In the genomic region with DNA sequence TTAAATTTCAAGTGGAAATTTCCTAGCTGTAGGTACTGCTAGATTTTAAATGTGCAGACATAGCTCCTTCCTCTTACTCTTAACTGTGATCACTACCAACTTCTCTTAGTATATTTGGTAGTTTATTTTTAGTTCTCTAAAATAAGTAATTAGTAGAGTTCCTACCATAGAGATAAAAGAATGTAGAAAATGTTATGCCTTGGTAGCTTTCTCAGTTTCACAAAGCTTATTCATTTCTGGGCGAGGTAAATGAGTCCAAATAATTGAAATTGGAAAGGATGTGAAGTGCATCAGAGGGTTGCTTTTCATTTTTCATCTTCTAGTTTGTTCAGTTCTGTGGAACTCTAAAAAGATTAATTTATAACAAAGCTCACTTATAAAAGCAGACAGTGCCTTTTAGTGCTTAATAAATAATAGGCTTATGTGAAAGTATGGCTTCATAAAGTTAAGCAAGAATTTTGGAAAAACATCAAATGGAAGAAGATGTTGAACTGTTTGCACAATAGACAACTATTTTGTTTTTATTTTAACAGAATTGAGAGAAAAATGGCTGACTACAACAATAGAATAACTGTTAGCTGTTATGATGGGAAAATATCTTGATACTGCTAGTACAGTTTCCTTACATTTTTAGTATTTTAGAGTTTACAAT, we compare ENCODE assay signal across 13 cellular contexts.
DNase-seq lines count a peak whose midpoint lies in the region; ATAC-seq and TF ChIP-seq lines count a peak whose summit lies in the region.
"Had no signal": no experiment of that assay in that cellular context is flagged by ENCODE, and none has a peak within 500 bp of the region (broad histone marks: within the 10 kb centered on the region; RNA-seq: fewer than 3 reads in every experiment).

No MANE protein-coding gene starts in this region.

- TF ChIP-seq EP300 in stomach (IDR thresholded peaks at IDR 0.05), result no peak

- H3K9me3 ChIP-seq in stomach, result no peaks in the 10 kb centered on the region
- H3K9me3 ChIP-seq: esophagus muscularis mucosa had no signal

- TF ChIP-seq POLR2A in stomach (IDR thresholded peaks at IDR 0.05), result no peak

- no peaks in the 10 kb centered on the region for H3K27me3 Mint-ChIP-seq in stimulated activated naive CD8-positive, alpha-beta T cell treated with anti-CD3 and anti-CD28 coated beads, Interleukin-15, amount 100 ng/mL, for 72 hours
- H3K27me3 Mint-ChIP-seq: T-helper 17 cell had no signal

- 60 to 94% (median 70%) methylated on average over 1 of the region's 1 CpG for WGBS in stomach, 5 donors

- H3K27ac ChIP-seq in stomach, result no peak overlapping the region

- TF ChIP-seq CTCF in stomach (IDR thresholded peaks at IDR 0.05), result no peak

- no peak overlapping the region for H3K4me3 ChIP-seq in stomach
- H3K4me3 ChIP-seq: esophagus muscularis mucosa had no signal

- ATAC-seq in activated naive CD4-positive, alpha-beta T cell treated with anti-CD3 and anti-CD28 coated beads, Interleukin-2, amount 50 U/mL, for 72 hours, result peak; percentile 56 to 96
- ATAC-seq in HG02623 (IDR thresholded peaks at IDR 0.05; ENCODE audit: unreplicated experiment) (peak; percentile 57), HG03460 (IDR thresholded peaks at IDR 0.05; ENCODE audit: unreplicated experiment) (peak; percentile 78)
- peak; percentile 75 for ATAC-seq in stimulated activated naive CD8-positive, alpha-beta T cell treated with anti-CD3 and anti-CD28 coated beads, Interleukin-15, amount 100 ng/mL, for 72 hours
- ATAC-seq: left colon, T-helper 17 cell had no signal

- H3K9me3 Mint-ChIP-seq in activated naive CD4-positive, alpha-beta T cell treated with anti-CD3 and anti-CD28 coated beads, Interleukin-2, amount 50 U/mL, for 72 hours, result no peaks in the 10 kb centered on the region
- H3K9me3 Mint-ChIP-seq in stimulated activated naive CD8-positive, alpha-beta T cell treated with anti-CD3 and anti-CD28 coated beads, Interleukin-15, amount 100 ng/mL, for 72 hours, result no peaks in the 10 kb centered on the region

- H3K4me1 Mint-ChIP-seq in stimulated activated naive CD8-positive, alpha-beta T cell treated with anti-CD3 and anti-CD28 coated beads, Interleukin-15, amount 100 ng/mL, for 72 hours, result peaks cover 25% of the 10 kb centered on the region

- peaks cover 0 to 18% (median 17%) of the 10 kb centered on the region in 4 donors for H3K36me3 ChIP-seq in stomach

- DNase-seq in activated naive CD4-positive, alpha-beta T cell treated with anti-CD3 and anti-CD28 coated beads, Interleukin-2, amount 50 U/mL, for 72 hours (ENCODE audit: low spot score in 2 of 2), result no peak
- DNase-seq in activated naive CD4-positive, alpha-beta T cell (lab: John Stamatoyannopoulos, UW), result no peak
- no peak for DNase-seq in stimulated activated naive CD8-positive, alpha-beta T cell treated with anti-CD3 and anti-CD28 coated beads, Interleukin-15, amount 100 ng/mL, for 72 hours
- DNase-seq in dermis blood vessel endothelial cell, result no peak
- no peak for DNase-seq in ureter (ENCODE audit: low spot score)
- no peak for DNase-seq in stomach
- DNase-seq: left colon; NCI-H1930; stimulated activated CD4-positive, alpha-beta T cell treated with anti-CD3 and anti-CD28 coated beads, Interleukin-1b, Interleukin-23, amount 100 ng/mL, for 48 hours; T-helper 17 cell had no signal

- H3K4me3 Mint-ChIP-seq in stimulated activated naive CD8-positive, alpha-beta T cell treated with anti-CD3 and anti-CD28 coated beads, Interleukin-15, amount 100 ng/mL, for 72 hours, result no peak overlapping the region
- H3K4me3 Mint-ChIP-seq: T-helper 17 cell had no signal

- intact Hi-C loops in stomach (cut with DNase I; ENCODE audit: low total_unique reads), result loop anchor here (10.0 kb wide), 1 partner anchor 1046 kb away; no protein-coding TSS in a partner anchor

- H3K36me3 Mint-ChIP-seq in activated naive CD4-positive, alpha-beta T cell treated with anti-CD3 and anti-CD28 coated beads, Interleukin-2, amount 50 U/mL, for 72 hours, result peaks cover 6 to 14% of the 10 kb centered on the region in 2 donors

- peaks cover 0 to 12% (median under 1%) of the 10 kb centered on the region in 4 donors for H3K4me1 ChIP-seq in stomach

- no peak overlapping the region for H3K27ac Mint-ChIP-seq in activated naive CD4-positive, alpha-beta T cell treated with anti-CD3 and anti-CD28 coated beads, Interleukin-2, amount 50 U/mL, for 72 hours
- no peak overlapping the region for H3K27ac Mint-ChIP-seq in stimulated activated naive CD8-positive, alpha-beta T cell treated with anti-CD3 and anti-CD28 coated beads, Interleukin-15, amount 100 ng/mL, for 72 hours
- H3K27ac Mint-ChIP-seq: T-helper 17 cell had no signal

- H3K27me3 ChIP-seq in stomach, result no peaks in the 10 kb centered on the region
- H3K27me3 ChIP-seq: esophagus muscularis mucosa had no signal
